8 cellular contexts compared by ENCODE assay signal in the genomic region with DNA sequence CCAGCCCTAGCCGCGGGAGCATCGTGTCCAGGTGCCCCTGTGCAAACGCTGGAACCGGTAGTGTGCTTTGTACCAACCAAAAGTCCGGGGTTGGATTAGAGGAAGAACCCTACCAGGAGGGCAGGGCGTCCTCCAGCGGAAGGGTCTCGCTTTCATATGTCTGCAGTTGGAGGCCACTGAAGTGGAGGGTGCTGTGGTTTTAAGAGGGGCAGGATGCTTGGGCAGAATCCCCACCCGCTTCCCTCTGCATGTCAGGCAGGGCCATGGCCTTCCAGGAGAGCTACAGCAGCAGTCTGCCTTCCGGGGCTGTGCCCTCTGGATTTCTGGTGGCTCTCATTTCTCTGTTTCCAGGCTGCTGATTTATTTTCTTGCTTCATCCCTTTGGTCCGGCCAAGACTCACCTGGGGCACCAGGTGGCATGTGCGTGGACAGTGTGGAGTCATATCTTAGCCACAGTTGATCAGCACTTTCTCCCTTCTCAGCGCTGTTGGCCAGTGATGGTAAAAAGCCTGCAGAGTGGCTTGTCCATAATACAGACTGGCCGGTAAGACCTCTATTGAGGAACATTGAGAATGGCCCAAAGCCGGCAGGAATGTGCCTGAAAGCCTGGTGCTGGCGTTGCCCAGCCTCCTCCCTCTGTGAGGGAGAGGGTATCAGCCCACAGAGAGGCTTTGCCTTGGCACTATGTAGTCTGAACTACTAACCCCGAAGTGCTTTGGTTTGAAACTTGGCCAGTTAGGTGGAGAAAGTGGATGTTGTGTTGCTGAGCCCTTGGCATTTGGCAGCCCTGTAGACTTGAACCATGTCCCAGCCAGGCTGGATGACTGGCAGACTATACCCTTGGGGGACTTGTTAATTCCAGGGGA. TPM values are rescaled to one million over a fixed set of nuclear protein-coding genes. Genes with fewer than 3 reads are reported as not detected.
A peak's percentile ranks its signal among the peaks of the same experiment; 100 is the strongest.
DNase-seq lines count a peak whose midpoint lies in the region; ATAC-seq and TF ChIP-seq lines count a peak whose summit lies in the region.

No MANE protein-coding gene starts in this region.

- peaks cover 7% of the 10 kb centered on the region for H3K36me3 Mint-ChIP-seq in activated T-helper 17 cell treated with anti-CD3 and anti-CD28 coated beads, Interleukin-2, amount 50 U/mL, for 72 hours (ENCODE audit: low read depth)

- DNase-seq in NCI-H524 (lab: John Stamatoyannopoulos, UW) (peak; percentile 50 to 69), NCI-H524 treated with DMSO at 0.1 percent for 48 hours (lab: John Stamatoyannopoulos, UW) (no peak), GM13976 (ENCODE audit: low spot score) (no peak)
- no peak for DNase-seq in stimulated activated naive CD8-positive, alpha-beta T cell treated with anti-CD3 and anti-CD28 coated beads, Interleukin-15, amount 100 ng/mL, for 72 hours

- H3K9me3 Mint-ChIP-seq in activated T-helper 17 cell treated with anti-CD3 and anti-CD28 coated beads, Interleukin-2, amount 50 U/mL, for 72 hours = no peaks in the 10 kb centered on the region
- H3K9me3 Mint-ChIP-seq in stimulated activated naive CD8-positive, alpha-beta T cell treated with anti-CD3 and anti-CD28 coated beads, Interleukin-15, amount 100 ng/mL, for 72 hours = no peaks in the 10 kb centered on the region

- no peak overlapping the region for H3K27ac Mint-ChIP-seq in activated T-helper 17 cell treated with anti-CD3 and anti-CD28 coated beads, Interleukin-2, amount 50 U/mL, for 72 hours
- no peak overlapping the region for H3K27ac Mint-ChIP-seq in stimulated activated naive CD8-positive, alpha-beta T cell treated with anti-CD3 and anti-CD28 coated beads, Interleukin-15, amount 100 ng/mL, for 72 hours

- in situ Hi-C loops in GM13976 (cut with MboI; ENCODE audit: low sequenced_read_pairs, unreplicated experiment) = no loop called here

- peaks cover 5% of the 10 kb centered on the region for H3K4me1 Mint-ChIP-seq in activated T-helper 17 cell treated with anti-CD3 and anti-CD28 coated beads, Interleukin-2, amount 50 U/mL, for 72 hours
- H3K4me1 Mint-ChIP-seq in stimulated activated naive CD8-positive, alpha-beta T cell treated with anti-CD3 and anti-CD28 coated beads, Interleukin-15, amount 100 ng/mL, for 72 hours = peaks cover 18% of the 10 kb centered on the region

- peak overlapping the region; percentile 65 for H3K4me3 ChIP-seq in iPS-11a (ENCODE audit: low read depth, low read length)

- no peak for ATAC-seq in activated T-helper 17 cell treated with anti-CD3 and anti-CD28 coated beads, Interleukin-2, amount 50 U/mL, for 72 hours (replicated peaks)
- ATAC-seq in stimulated activated naive CD8-positive, alpha-beta T cell treated with anti-CD3 and anti-CD28 coated beads, Interleukin-15, amount 100 ng/mL, for 72 hours = no peak
- ATAC-seq in GM19023 (IDR thresholded peaks at IDR 0.05; ENCODE audit: unreplicated experiment) (no peak), GM18502 (IDR thresholded peaks at IDR 0.05; ENCODE audit: poor library complexity, unreplicated experiment) (no peak)

- TF ChIP-seq CTCF in GM13976 (IDR thresholded peaks at IDR 0.05; ENCODE audit: borderline replicate concordance, control extremely low read depth, extremely low read depth, insufficient read depth, missing control alignments) = no peak

- peaks cover 40% of the 10 kb centered on the region for H3K27me3 Mint-ChIP-seq in activated T-helper 17 cell treated with anti-CD3 and anti-CD28 coated beads, Interleukin-2, amount 50 U/mL, for 72 hours
- H3K27me3 Mint-ChIP-seq in stimulated activated naive CD8-positive, alpha-beta T cell treated with anti-CD3 and anti-CD28 coated beads, Interleukin-15, amount 100 ng/mL, for 72 hours = peaks cover 92% of the 10 kb centered on the region

- peak overlapping the region; percentile 37 for H3K4me3 Mint-ChIP-seq in activated T-helper 17 cell treated with anti-CD3 and anti-CD28 coated beads, Interleukin-2, amount 50 U/mL, for 72 hours
- H3K4me3 Mint-ChIP-seq in stimulated activated naive CD8-positive, alpha-beta T cell treated with anti-CD3 and anti-CD28 coated beads, Interleukin-15, amount 100 ng/mL, for 72 hours = peak overlapping the region; percentile 15 to 51

RNA-seq across cellular contexts. Expression of gene AGAP1, which starts 1.8 kb away (rescaled TPM):
- 1 to 10 TPM; 2.2 to 5.3 TPM for total RNA-seq in activated T-helper 17 cell treated with anti-CD3 and anti-CD28 coated beads, Interleukin-2, amount 50 U/mL, for 72 hours

Comparison
In these comparisons a context has a peak if more than half of its experiments do, and no peak if none do; other contexts are left out.
1. DNase-seq: peak in NCI-H524 (2 of 2); none in NCI-H524 treated with DMSO at 0.1 percent for 48 hours (single experiment), stimulated activated naive CD8-positive, alpha-beta T cell treated with anti-CD3 and anti-CD28 coated beads, Interleukin-15, amount 100 ng/mL, for 72 hours (0 of 2) and GM13976 (single experiment).